21 cellular contexts compared by ENCODE assay signal in the genomic region with DNA sequence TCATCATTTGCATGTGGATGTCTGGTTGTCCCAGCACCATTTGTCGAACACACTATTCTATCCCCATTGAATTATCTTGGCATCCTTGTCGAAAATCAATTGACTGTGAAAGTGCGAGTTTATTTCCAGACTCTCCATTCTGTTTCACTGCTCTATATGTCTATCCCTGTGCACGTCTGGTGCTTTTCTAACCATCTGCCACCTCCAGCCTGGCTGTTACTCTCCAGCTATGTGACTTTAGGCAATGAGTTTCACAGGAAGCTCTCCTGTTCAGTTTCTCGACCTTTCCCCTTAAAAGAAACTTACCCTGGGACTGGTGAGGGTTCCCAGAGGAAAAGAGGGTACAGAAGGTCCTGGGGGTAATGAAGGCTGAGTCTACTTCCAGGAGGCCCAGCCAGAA.
"Had no signal": no experiment of that assay in that cellular context is flagged by ENCODE, and none has a peak within 500 bp of the region (broad histone marks: within the 10 kb centered on the region; RNA-seq: fewer than 3 reads in every experiment).

No MANE protein-coding gene starts in this region.

- DNase-seq: dermis blood vessel endothelial cell; esophagus squamous epithelium; foreskin fibroblast; left colon; left ventricle myocardium superior; mesenchymal stem cell; midbrain; nucleus accumbens; ovary; sigmoid colon; stimulated activated CD4-positive, alpha-beta T cell treated with anti-CD3 and anti-CD28 coated beads, Interleukin-2, amount 100 ng/mL, for 48 hours; stimulated activated naive CD8-positive, alpha-beta T cell treated with anti-CD3 and anti-CD28 coated beads, Interleukin-15, Interleukin-2, amounts not matched to agents 100 U/mL and 50 U/mL, for 24 hours; tibial artery; upper lobe of left lung; uterus had no signal

- H3K27me3 ChIP-seq: neural progenitor cell, ovary, right atrium auricular region, sigmoid colon, upper lobe of left lung, uterus had no signal

- H3K27ac ChIP-seq: esophagus squamous epithelium, gastroesophageal sphincter, neural progenitor cell, ovary, right atrium auricular region, sigmoid colon, skin epidermis, tibial artery, upper lobe of left lung, uterus had no signal

- H3K9me3 ChIP-seq: esophagus squamous epithelium, gastroesophageal sphincter, ovary, right atrium auricular region, sigmoid colon, tibial artery, upper lobe of left lung, uterus had no signal

- H3K4me1 ChIP-seq: esophagus squamous epithelium, gastroesophageal sphincter, right atrium auricular region, sigmoid colon, tibial artery, upper lobe of left lung, uterus had no signal

- ATAC-seq: gastroesophageal sphincter; left colon; left ventricle myocardium superior; natural killer cell treated with Interleukin-12 subunit alpha and Interleukin-12 subunit beta and Interleukin-15 and Interleukin-18, amount 100 ng/mL, for 72 hours; stimulated activated naive CD8-positive, alpha-beta T cell treated with anti-CD3 and anti-CD28 coated beads, Interleukin-15, Interleukin-2, amounts not matched to agents 100 U/mL and 50 U/mL, for 24 hours had no signal

- H3K36me3 ChIP-seq: esophagus squamous epithelium, gastroesophageal sphincter, neural progenitor cell, ovary, right atrium auricular region, sigmoid colon, tibial artery, upper lobe of left lung, uterus had no signal

- H3K4me3 ChIP-seq: esophagus squamous epithelium, gastroesophageal sphincter, lung, neural progenitor cell, ovary, right atrium auricular region, sigmoid colon, skin epidermis, tibial artery, upper lobe of left lung, uterus had no signal
